Comparison of ENCODE assay signal across 8 cellular contexts in the genomic region with DNA sequence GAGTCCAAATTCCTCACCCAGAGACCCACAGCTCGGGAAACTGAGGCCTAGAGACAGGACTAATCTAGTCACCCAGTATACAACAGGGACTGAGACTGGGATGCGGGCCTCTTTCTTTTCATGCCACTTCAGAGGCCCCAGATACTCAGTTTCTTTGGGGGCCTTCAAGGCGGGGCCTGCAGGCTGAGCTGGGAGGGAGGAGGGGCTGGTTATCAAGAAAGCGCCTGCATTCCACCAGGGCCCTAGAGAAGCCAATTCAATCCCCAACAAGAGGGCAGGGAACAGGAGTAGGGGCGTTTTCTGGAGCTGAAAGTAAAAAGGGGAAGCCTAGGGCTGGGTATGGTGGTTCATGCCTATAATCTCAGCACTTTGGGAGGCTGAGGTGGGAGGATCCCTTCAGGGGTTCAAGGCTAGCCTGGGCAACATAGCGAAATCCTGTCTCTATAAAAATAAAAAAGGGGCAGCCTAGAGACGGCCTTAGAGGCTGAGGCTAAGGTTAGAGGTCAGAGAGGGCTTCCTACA. TPM values are rescaled to one million over a fixed set of nuclear protein-coding genes. Genes with fewer than 3 reads are reported as not detected.
DNase-seq lines count a peak whose midpoint lies in the region; ATAC-seq and TF ChIP-seq lines count a peak whose summit lies in the region.
"Had no signal": no experiment of that assay in that cellular context is flagged by ENCODE, and none has a peak within 500 bp of the region (broad histone marks: within the 10 kb centered on the region; RNA-seq: fewer than 3 reads in every experiment).

No MANE protein-coding gene starts in this region.

- intact Hi-C loops in esophagus squamous epithelium (cut with DNase I): no loop called here

- no peaks in the 10 kb centered on the region for H4K20me1 ChIP-seq in smooth muscle cell (ENCODE audit: low read depth)

- H3K36me3 ChIP-seq in HAP-1 (replicated peaks) (peaks cover 17% of the 10 kb centered on the region), RWPE2 (ENCODE audit: low read depth) (peaks cover 19% of the 10 kb centered on the region), esophagus squamous epithelium (peaks cover 29 to 45% (median 34%) of the 10 kb centered on the region in 3 donors), smooth muscle cell (ENCODE audit: low read depth) (no peaks in the 10 kb centered on the region)

- H3K27ac ChIP-seq in RWPE2 (ENCODE audit: poor library complexity, severe bottlenecking) (peak overlapping the region; percentile 44), esophagus squamous epithelium (peak overlapping the region; percentile 87 to 94 (median 88)), smooth muscle cell (ENCODE audit: low read depth) (no peak overlapping the region)

- in situ Hi-C loops in HAP-1 (cut with MboI; ENCODE audit: low sequenced_read_pairs): no loop called here

- WGBS in esophagus squamous epithelium, 2 donors: 70 to 83% methylated on average over 3 to 5 of the region's 7 CpGs
- WGBS in smooth muscle cell (ENCODE audit: low lambda C conversion rate): 91% methylated on average over 7 of the region's 7 CpGs

- TF ChIP-seq POLR2A in esophagus squamous epithelium (IDR thresholded peaks at IDR 0.05): no peak

- DNase-seq in HAP-1 (ENCODE audit: low spot score in 2 of 2): no peak
- no peak for DNase-seq in RWPE2 (ENCODE audit: low spot score)
- no peak for DNase-seq in esophagus squamous epithelium (lab: John Stamatoyannopoulos, UW)
- DNase-seq in smooth muscle cell (lab: John Stamatoyannopoulos, UW; ENCODE audit: unreplicated experiment): no peak
- no peak for DNase-seq in retina
- no peak for DNase-seq in NCI-H345 (lab: John Stamatoyannopoulos, UW)
- DNase-seq: T1000 had no signal

- H3F3A ChIP-seq in smooth muscle cell (ENCODE audit: low read depth): peaks cover 6% of the 10 kb centered on the region

- no peak for ATAC-seq in RWPE2 (ENCODE audit: low read depth)
- no peak for ATAC-seq in GM19328 (IDR thresholded peaks at IDR 0.05; ENCODE audit: unreplicated experiment)

- H3K4me2 ChIP-seq in smooth muscle cell: peak overlapping the region; percentile 95

- TF ChIP-seq CTCF in RWPE2 (IDR thresholded peaks at IDR 0.05; ENCODE audit: poor library complexity, severe bottlenecking) (no peak), esophagus squamous epithelium (IDR thresholded peaks at IDR 0.05) (no peak), smooth muscle cell (IDR thresholded peaks at IDR 0.05; ENCODE audit: borderline replicate concordance, insufficient read depth, poor library complexity, severe bottlenecking) (no peak)

- H3K4me3 ChIP-seq in HAP-1 (peak overlapping the region; percentile 59; the same call in 1 of the 2 replicates), RWPE2 (ENCODE audit: severe bottlenecking) (peak overlapping the region; percentile 61), esophagus squamous epithelium (peak overlapping the region in 3 of 4 donors; percentile 82 to 94 (median 92)), smooth muscle cell (peak overlapping the region; percentile 83)

- H3K9me3 ChIP-seq in HAP-1: no peaks in the 10 kb centered on the region
- H3K9me3 ChIP-seq in RWPE2 (ENCODE audit: severe bottlenecking): no peaks in the 10 kb centered on the region
- no peaks in the 10 kb centered on the region for H3K9me3 ChIP-seq in esophagus squamous epithelium
- no peaks in the 10 kb centered on the region for H3K9me3 ChIP-seq in smooth muscle cell (replicated peaks; ENCODE audit: low read depth)

- H3K79me2 ChIP-seq in smooth muscle cell (ENCODE audit: low read depth): peaks cover 18% of the 10 kb centered on the region

- H3K9ac ChIP-seq in smooth muscle cell (ENCODE audit: low read depth): peak overlapping the region; percentile 89

- H2AFZ ChIP-seq in smooth muscle cell (ENCODE audit: low read depth): no peak overlapping the region

- H3K27me3 ChIP-seq in HAP-1 (ENCODE audit: low read depth) (no peaks in the 10 kb centered on the region), RWPE2 (ENCODE audit: insufficient read depth, poor library complexity, severe bottlenecking) (no peaks in the 10 kb centered on the region), esophagus squamous epithelium (no peaks in the 10 kb centered on the region), smooth muscle cell (ENCODE audit: low read depth) (no peaks in the 10 kb centered on the region)

- H3K4me1 ChIP-seq in HAP-1 (peaks cover 9% of the 10 kb centered on the region), RWPE2 (ENCODE audit: insufficient read depth, poor library complexity, severe bottlenecking) (peaks cover 3% of the 10 kb centered on the region), esophagus squamous epithelium (peaks cover 21 to 33% (median 22%) of the 10 kb centered on the region in 3 donors), smooth muscle cell (ENCODE audit: low read depth) (peaks cover 17% of the 10 kb centered on the region)

RNA-seq across cellular contexts. Expression of a gene that starts 1.6 kb away (rescaled TPM):
- 10 to 100 TPM; 14.1 to 26.1 (median 19.6) TPM for total RNA-seq in esophagus squamous epithelium
- 4.8 and 4.9 TPM in 2 replicates for total RNA-seq in smooth muscle cell
- 6.2 and 8.6 TPM in 2 replicates for polyA plus RNA-seq in smooth muscle cell

RNA-seq across cellular contexts. Expression of a gene that starts 9.1 kb away (rescaled TPM):
- 10 to 100 TPM in 1 of 4 donors, 1 to 10 TPM in 3; 7.7 to 10.5 (median 8.6) TPM for total RNA-seq in esophagus squamous epithelium
- total RNA-seq in smooth muscle cell: 14.9 and 20.7 TPM in 2 replicates
- polyA plus RNA-seq in smooth muscle cell: 32.7 and 36.6 TPM in 2 replicates

RNA-seq across cellular contexts. Expression of a gene that starts 20.3 kb away (rescaled TPM):
- total RNA-seq in esophagus squamous epithelium (not detected), smooth muscle cell (not detected in 2 replicates)
- polyA plus RNA-seq in smooth muscle cell: 0.40 TPM in 1 of 2 replicates, not detected in the other

RNA-seq across cellular contexts. Expression of a gene that starts 37.0 kb away (rescaled TPM):
- total RNA-seq in esophagus squamous epithelium: 10 to 100 TPM; 29.5 to 44.0 (median 31.8) TPM
- total RNA-seq in smooth muscle cell: 30.9 and 59.8 TPM in 2 replicates
- polyA plus RNA-seq in smooth muscle cell: 42.8 and 46.7 TPM in 2 replicates

RNA-seq across cellular contexts. Expression of a gene that starts 56.5 kb away (rescaled TPM):
- total RNA-seq in esophagus squamous epithelium: not detected
- total RNA-seq in smooth muscle cell: not detected in 2 replicates
- polyA plus RNA-seq in smooth muscle cell: not detected in 2 replicates
